ENCODE assay signal across 8 cellular contexts in the genomic region with DNA sequence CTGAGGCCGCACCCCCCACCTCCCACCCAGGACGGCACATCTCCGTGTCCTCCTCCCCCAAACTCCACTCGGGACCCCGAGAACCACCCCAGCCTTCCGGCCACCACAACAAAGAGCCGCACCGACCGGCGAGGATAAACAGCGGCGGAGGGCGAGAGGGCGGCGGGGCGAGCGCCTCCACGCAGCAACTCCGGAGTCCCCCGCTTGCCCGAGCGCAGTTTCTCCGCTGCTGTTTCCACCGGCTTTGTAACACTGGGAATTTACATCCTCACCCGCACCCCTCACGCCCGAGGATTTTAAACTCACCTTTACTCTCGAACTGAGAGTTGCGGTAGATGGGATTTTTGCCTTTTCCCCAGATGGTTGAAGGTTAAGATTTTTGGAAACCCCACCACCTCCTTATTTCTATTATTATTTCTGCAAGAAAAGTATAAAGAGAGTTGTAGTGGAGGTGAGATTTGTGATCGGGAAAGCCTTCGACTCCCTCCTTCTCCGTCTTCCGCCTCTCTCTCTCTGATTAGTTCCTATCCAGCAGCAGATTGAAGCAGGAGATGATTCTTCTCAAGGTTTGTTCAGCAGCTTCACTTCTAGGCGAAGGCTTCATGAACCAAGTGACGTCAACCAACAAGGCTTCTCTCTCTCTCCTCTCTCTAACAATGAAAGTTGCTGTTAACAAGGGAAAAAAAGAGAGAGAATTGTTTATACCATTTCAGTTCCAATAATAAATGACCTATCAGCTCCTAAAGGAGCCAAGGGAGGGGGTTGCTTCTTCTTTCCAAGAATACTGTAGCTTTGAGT. TPM values are rescaled to one million over a fixed set of nuclear protein-coding genes. Genes with fewer than 3 reads are reported as not detected.
A peak's percentile ranks its signal among the peaks of the same experiment; 100 is the strongest.
DNase-seq lines count a peak whose midpoint lies in the region; ATAC-seq and TF ChIP-seq lines count a peak whose summit lies in the region.

A gene with protein sequence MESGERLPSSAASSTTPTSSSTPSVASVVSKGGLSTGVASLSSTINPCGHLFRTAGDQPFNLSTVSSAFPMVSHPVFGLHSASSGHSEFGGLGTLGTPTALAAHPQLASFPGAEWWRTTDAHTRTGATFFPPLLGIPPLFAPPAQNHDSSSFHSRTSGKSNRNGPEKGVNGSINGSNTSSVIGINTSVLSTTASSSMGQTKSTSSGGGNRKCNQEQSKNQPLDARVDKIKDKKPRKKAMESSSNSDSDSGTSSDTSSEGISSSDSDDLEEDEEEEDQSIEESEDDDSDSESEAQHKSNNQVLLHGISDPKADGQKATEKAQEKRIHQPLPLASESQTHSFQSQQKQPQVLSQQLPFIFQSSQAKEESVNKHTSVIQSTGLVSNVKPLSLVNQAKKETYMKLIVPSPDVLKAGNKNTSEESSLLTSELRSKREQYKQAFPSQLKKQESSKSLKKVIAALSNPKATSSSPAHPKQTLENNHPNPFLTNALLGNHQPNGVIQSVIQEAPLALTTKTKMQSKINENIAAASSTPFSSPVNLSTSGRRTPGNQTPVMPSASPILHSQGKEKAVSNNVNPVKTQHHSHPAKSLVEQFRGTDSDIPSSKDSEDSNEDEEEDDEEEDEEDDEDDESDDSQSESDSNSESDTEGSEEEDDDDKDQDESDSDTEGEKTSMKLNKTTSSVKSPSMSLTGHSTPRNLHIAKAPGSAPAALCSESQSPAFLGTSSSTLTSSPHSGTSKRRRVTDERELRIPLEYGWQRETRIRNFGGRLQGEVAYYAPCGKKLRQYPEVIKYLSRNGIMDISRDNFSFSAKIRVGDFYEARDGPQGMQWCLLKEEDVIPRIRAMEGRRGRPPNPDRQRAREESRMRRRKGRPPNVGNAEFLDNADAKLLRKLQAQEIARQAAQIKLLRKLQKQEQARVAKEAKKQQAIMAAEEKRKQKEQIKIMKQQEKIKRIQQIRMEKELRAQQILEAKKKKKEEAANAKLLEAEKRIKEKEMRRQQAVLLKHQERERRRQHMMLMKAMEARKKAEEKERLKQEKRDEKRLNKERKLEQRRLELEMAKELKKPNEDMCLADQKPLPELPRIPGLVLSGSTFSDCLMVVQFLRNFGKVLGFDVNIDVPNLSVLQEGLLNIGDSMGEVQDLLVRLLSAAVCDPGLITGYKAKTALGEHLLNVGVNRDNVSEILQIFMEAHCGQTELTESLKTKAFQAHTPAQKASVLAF (N-terminal part only) (minus strand): TSS at position 613 of the 798 bp plus-strand sequence. CDS start 137,829 bp downstream, outside the sequence.

- TF ChIP-seq EP300 in suprapubic skin (IDR thresholded peaks at IDR 0.05): no peak

- H3K9me3 ChIP-seq in CD4-positive, alpha-beta memory T cell (ENCODE audit: control insufficient read depth in 1 of 2, low read length in 2 of 2): no peaks in the 10 kb centered on the region
- H3K9me3 ChIP-seq in mucosa of rectum (ENCODE audit: control insufficient read depth in 2 of 2, low read length in 2 of 2) (no peaks in the 10 kb centered on the region), suprapubic skin (no peaks in the 10 kb centered on the region)

- H3K36me3 Mint-ChIP-seq in CD4-positive, alpha-beta memory T cell: peaks cover 0 to 6% of the 10 kb centered on the region in 2 donors
- H3K36me3 Mint-ChIP-seq in activated T-helper 2 cell treated with anti-CD3 and anti-CD28 coated beads, Interferon-gamma antibody, Interleukin-2, Interleukin-4, amounts not matched to agents 10 μg/mL and 5 μg/mL and 100 μg/mL, durations not matched to agents 14 hours and 24 hours and 36 hours (ENCODE audit: low read depth): no peaks in the 10 kb centered on the region

- no peaks in the 10 kb centered on the region for H3K36me3 ChIP-seq in CD4-positive, alpha-beta memory T cell (ENCODE audit: insufficient read depth, low read length)
- no peaks in the 10 kb centered on the region for H3K36me3 ChIP-seq in mucosa of rectum (ENCODE audit: control insufficient read depth in 2 of 2, insufficient read depth in 2 of 2, low read length in 2 of 2)
- no peaks in the 10 kb centered on the region for H3K36me3 ChIP-seq in suprapubic skin

- peak; percentile 5 to 31 (median 16) for DNase-seq in CD4-positive, alpha-beta memory T cell
- DNase-seq in NCI-H69 (lab: John Stamatoyannopoulos, UW): peak; percentile 81
- DNase-seq in activated T-helper 2 cell treated with anti-CD3 and anti-CD28 coated beads, Interferon-gamma antibody, Interleukin-2, Interleukin-4, amounts not matched to agents 10 μg/mL and 5 μg/mL and 100 μg/mL, durations not matched to agents 14 hours and 24 hours and 36 hours (ENCODE audit: low spot score): peak; percentile 9
- peak; percentile 85 for DNase-seq in fibroblast of mammary gland (ENCODE audit: low read depth)
- DNase-seq in suprapubic skin (ENCODE audit: low spot score in 2 of 2): peak; percentile 74 to 81

- H3K27ac Mint-ChIP-seq in CD4-positive, alpha-beta memory T cell: peak within 1 kb of the TSS in 4 of 7 donors; percentile 41 to 85 (median 64)
- H3K27ac Mint-ChIP-seq in activated T-helper 2 cell treated with anti-CD3 and anti-CD28 coated beads, Interferon-gamma antibody, Interleukin-2, Interleukin-4, amounts not matched to agents 10 μg/mL and 5 μg/mL and 100 μg/mL, durations not matched to agents 14 hours and 24 hours and 36 hours: peak within 1 kb of the TSS; percentile 69

- intact Hi-C loops in CD4-positive, alpha-beta memory T cell (cut with micrococcal nuclease): no loop called here
- intact Hi-C loops in activated T-helper 2 cell treated with anti-CD3 and anti-CD28 coated beads, Interferon-gamma antibody, Interleukin-2, Interleukin-4, amounts not matched to agents 10 μg/mL and 5 μg/mL and 100 μg/mL, durations not matched to agents 14 hours and 24 hours and 36 hours (cut with micrococcal nuclease): loop anchor here (1.0 to 10.0 kb wide), 2 partner anchors 96 to 331 kb away; a partner anchor contains a TSS

- no peaks in the 10 kb centered on the region for H3K9me3 Mint-ChIP-seq in CD4-positive, alpha-beta memory T cell
- no peaks in the 10 kb centered on the region for H3K9me3 Mint-ChIP-seq in activated T-helper 2 cell treated with anti-CD3 and anti-CD28 coated beads, Interferon-gamma antibody, Interleukin-2, Interleukin-4, amounts not matched to agents 10 μg/mL and 5 μg/mL and 100 μg/mL, durations not matched to agents 14 hours and 24 hours and 36 hours

- H3K27me3 ChIP-seq in CD4-positive, alpha-beta memory T cell (ENCODE audit: insufficient read depth, low read length): peaks cover 10% of the 10 kb centered on the region
- no peaks in the 10 kb centered on the region for H3K27me3 ChIP-seq in mucosa of rectum (ENCODE audit: control insufficient read depth in 2 of 2, insufficient read depth in 2 of 2, low read length in 2 of 2)
- H3K27me3 ChIP-seq in suprapubic skin: no peaks in the 10 kb centered on the region

- H3K4me3 ChIP-seq in CD4-positive, alpha-beta memory T cell (ENCODE audit: low read length in 2 of 2): peak within 1 kb of the TSS in 1 of 2 donors; percentile 55
- H3K4me3 ChIP-seq in fibroblast of mammary gland (ENCODE audit: control insufficient read depth, low read depth, low read length) (peak within 1 kb of the TSS; percentile 72), mucosa of rectum (ENCODE audit: low read length in 2 of 2) (peak within 1 kb of the TSS; percentile 92 to 93), suprapubic skin (peak within 1 kb of the TSS; percentile 85)

- ATAC-seq in GM19043 (IDR thresholded peaks at IDR 0.05; ENCODE audit: low read depth, unreplicated experiment): peak; percentile 49
- ATAC-seq in HG03175 (IDR thresholded peaks at IDR 0.05; ENCODE audit: unreplicated experiment): peak; percentile 62

- TF ChIP-seq POLR2A in suprapubic skin (IDR thresholded peaks at IDR 0.05): peak in 1 of 2 donors; percentile 29

- CTCF ChIA-PET in CD4-positive, alpha-beta memory T cell (lab: Charles Lee; ENCODE audit: partially characterized antibody): interaction anchor here (1.0 to 1.1 kb wide), 2 partner anchors 11 to 192 kb away, joined by 3 read pairs; no protein-coding TSS in a partner anchor

- H3K27me3 Mint-ChIP-seq in CD4-positive, alpha-beta memory T cell: peaks cover 16 to 19% of the 10 kb centered on the region in 2 donors
- H3K27me3 Mint-ChIP-seq in activated T-helper 2 cell treated with anti-CD3 and anti-CD28 coated beads, Interferon-gamma antibody, Interleukin-2, Interleukin-4, amounts not matched to agents 10 μg/mL and 5 μg/mL and 100 μg/mL, durations not matched to agents 14 hours and 24 hours and 36 hours (ENCODE audit: low read depth): peaks cover 41% of the 10 kb centered on the region

- H3K4me1 Mint-ChIP-seq in CD4-positive, alpha-beta memory T cell: peaks cover 6 to 22% (median 12%) of the 10 kb centered on the region in 4 donors
- H3K4me1 Mint-ChIP-seq in activated T-helper 2 cell treated with anti-CD3 and anti-CD28 coated beads, Interferon-gamma antibody, Interleukin-2, Interleukin-4, amounts not matched to agents 10 μg/mL and 5 μg/mL and 100 μg/mL, durations not matched to agents 14 hours and 24 hours and 36 hours (ENCODE audit: low read depth): peaks cover 10% of the 10 kb centered on the region

- TF ChIP-seq CTCF in fibroblast of mammary gland (conservative IDR thresholded peaks at IDR 0.05; ENCODE audit: control insufficient read depth, insufficient read depth, low read depth, low read length) (no peak), suprapubic skin (IDR thresholded peaks at IDR 0.05) (no peak)

- H3K4me3 Mint-ChIP-seq in CD4-positive, alpha-beta memory T cell: peak within 1 kb of the TSS; percentile 86 to 94 (median 92)
- peak within 1 kb of the TSS; percentile 82 for H3K4me3 Mint-ChIP-seq in activated T-helper 2 cell treated with anti-CD3 and anti-CD28 coated beads, Interferon-gamma antibody, Interleukin-2, Interleukin-4, amounts not matched to agents 10 μg/mL and 5 μg/mL and 100 μg/mL, durations not matched to agents 14 hours and 24 hours and 36 hours (ENCODE audit: low read depth)

- peaks cover 5% of the 10 kb centered on the region for H3K4me1 ChIP-seq in CD4-positive, alpha-beta memory T cell (ENCODE audit: insufficient read depth, low read length)
- H3K4me1 ChIP-seq in mucosa of rectum (ENCODE audit: control insufficient read depth in 2 of 2, insufficient read depth in 2 of 2, low read length in 2 of 2): peaks cover 7 to 26% of the 10 kb centered on the region in 2 donors
- H3K4me1 ChIP-seq in suprapubic skin: peaks cover 27% of the 10 kb centered on the region

- no peak within 1 kb of the TSS for H3K27ac ChIP-seq in CD4-positive, alpha-beta memory T cell (ENCODE audit: low read depth, low read length)
- H3K27ac ChIP-seq in mucosa of rectum (ENCODE audit: low read depth in 2 of 2, low read length in 2 of 2): peak within 1 kb of the TSS; percentile 96 to 99
- peak within 1 kb of the TSS; percentile 98 for H3K27ac ChIP-seq in suprapubic skin

- POLR2A ChIA-PET in CD4-positive, alpha-beta memory T cell (lab: Charles Lee; ENCODE audit: partially characterized antibody): interaction anchor here (4.1 kb wide), 1 partner anchor 96 kb away, joined by 9 read pairs; a partner anchor contains a TSS

- under 1% methylated on average over 31 of the region's 35 CpGs for WGBS in suprapubic skin

- H3K9ac ChIP-seq in mucosa of rectum (ENCODE audit: low read depth in 1 of 2, low read length in 2 of 2): peak within 1 kb of the TSS; percentile 96 to 99

RNA-seq across cellular contexts. Expression of the gene that starts here (rescaled TPM):
- total RNA-seq in CD4-positive, alpha-beta memory T cell: 10 to 100 TPM; 34.6 to 35.6 TPM
- polyA plus RNA-seq in CD4-positive, alpha-beta memory T cell: 10 to 100 TPM in 1 of 2 donors, 1 to 10 TPM in 1; 4.3 to 17.3 TPM
- 6.4 and 6.5 TPM in 2 replicates for total RNA-seq in activated T-helper 2 cell treated with anti-CD3 and anti-CD28 coated beads, Interferon-gamma antibody, Interleukin-2, Interleukin-4, amounts not matched to agents 10 μg/mL and 5 μg/mL and 100 μg/mL, durations not matched to agents 14 hours and 24 hours and 36 hours
- total RNA-seq in suprapubic skin: 100 to 1,000 TPM in 1 of 4 donors, 10 to 100 TPM in 3; 61.7 to 185 (median 80.8) TPM

Comparison
In these comparisons a context has a peak if more than half of its experiments do, and no peak if none do; other contexts are left out.
1. DNase-seq: peak in every context shown above with its lines; median percentile 85 in fibroblast of mammary gland; 81 in NCI-H69; 78 in suprapubic skin; 16 in CD4-positive, alpha-beta memory T cell; 9 in activated T-helper 2 cell treated with anti-CD3 and anti-CD28 coated beads, Interferon-gamma antibody, Interleukin-2, Interleukin-4, amounts not matched to agents 10 μg/mL and 5 μg/mL and 100 μg/mL, durations not matched to agents 14 hours and 24 hours and 36 hours.